ENCODE assay signal across 12 cellular contexts in the genomic region with DNA sequence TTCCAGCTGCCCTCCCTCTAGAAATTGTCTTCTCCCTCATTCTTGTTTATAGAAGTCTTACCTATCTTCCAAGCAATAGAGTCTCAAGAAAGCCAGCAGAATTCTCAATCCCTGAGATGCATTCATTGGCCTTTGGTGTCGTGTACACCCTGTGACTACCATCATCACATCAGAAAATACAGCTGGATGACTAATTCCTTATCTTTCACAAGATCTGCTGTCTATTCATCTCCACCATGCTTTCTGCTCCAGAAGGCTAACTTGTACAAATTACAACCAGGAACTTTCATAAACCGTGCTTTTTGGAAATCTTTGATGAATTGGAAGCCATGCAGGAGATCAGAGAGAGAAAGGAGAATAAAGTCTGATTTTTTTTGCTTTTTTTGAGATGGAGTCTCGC.
A peak's percentile ranks its signal among the peaks of the same experiment; 100 is the strongest.
DNase-seq lines count a peak whose midpoint lies in the region; ATAC-seq and TF ChIP-seq lines count a peak whose summit lies in the region.
"Had no signal": no experiment of that assay in that cellular context is flagged by ENCODE, and none has a peak within 500 bp of the region (broad histone marks: within the 10 kb centered on the region; RNA-seq: fewer than 3 reads in every experiment).

No MANE protein-coding gene starts in this region.

- H3K9ac ChIP-seq in mammary epithelial cell (ENCODE audit: insufficient read depth, low read length), result no peak overlapping the region
- H3K9ac ChIP-seq: BLaER1 treated with 17β-estradiol and CSF1 and Interleukin-3, amounts not matched to agents 10 nM and 100 nM had no signal

- H4K20me1 ChIP-seq in mammary epithelial cell (ENCODE audit: insufficient read depth, low read length), result no peaks in the 10 kb centered on the region
- H4K20me1 ChIP-seq: BLaER1 treated with 17β-estradiol and CSF1 and Interleukin-3, amounts not matched to agents 10 nM and 100 nM had no signal

- in situ Hi-C loops in mammary epithelial cell (cut with MboI; ENCODE audit: low sequenced_read_pairs in 2 of 2), result no loop called here

- CTCF ChIA-PET in mammary epithelial cell (lab: Charles Lee; ENCODE audit: low non-redundant PET), result no interaction called here

- intact Hi-C loops in mammary epithelial cell (cut with micrococcal nuclease), result no loop called here
- intact Hi-C loops in left lung (cut with DNase I), result no loop called here

- H3K4me1 ChIP-seq in mammary epithelial cell (ENCODE audit: insufficient read depth, low read length), result peaks cover 13% of the 10 kb centered on the region
- H3K4me1 ChIP-seq in left lung, result no peaks in the 10 kb centered on the region
- H3K4me1 ChIP-seq: BLaER1 treated with 17β-estradiol and CSF1 and Interleukin-3, amounts not matched to agents 10 nM and 100 nM; HAP-1 had no signal

- H3K36me3 ChIP-seq in mammary epithelial cell (ENCODE audit: insufficient read depth, low read length) (no peaks in the 10 kb centered on the region), left lung (no peaks in the 10 kb centered on the region)
- H3K36me3 ChIP-seq: BLaER1 treated with 17β-estradiol and CSF1 and Interleukin-3, amounts not matched to agents 10 nM and 100 nM; HAP-1 had no signal

- no peak for ATAC-seq in left lung

- TF ChIP-seq CTCF in mammary epithelial cell (conservative IDR thresholded peaks at IDR 0.05 in 1 of 2, IDR thresholded peaks at IDR 0.05 in 1 of 2; ENCODE audit: extremely low read depth in 1 of 2, insufficient read depth in 1 of 2, low read depth in 1 of 2, low read length in 2 of 2) (no peak), left lung (IDR thresholded peaks at IDR 0.05) (no peak)

- H3K9me3 ChIP-seq in mammary epithelial cell (replicated peaks; ENCODE audit: insufficient read depth, low read length) (no peaks in the 10 kb centered on the region), left lung (peaks cover 0 to 4% of the 10 kb centered on the region in 2 donors)
- H3K9me3 ChIP-seq: BLaER1 treated with 17β-estradiol and CSF1 and Interleukin-3, amounts not matched to agents 10 nM and 100 nM; HAP-1 had no signal

- dilution Hi-C loops in mammary epithelial cell (cut with HindIII; ENCODE audit: low sequenced_read_pairs), result no loop called here

- DNase-seq in DMS 273 (lab: John Stamatoyannopoulos, UW; ENCODE audit: unreplicated experiment) (peak; percentile 16), DMS 273 treated with DMSO at 0.1 percent for 48 hours (lab: John Stamatoyannopoulos, UW) (no peak), COLO829 (ENCODE audit: low spot score) (peak; percentile 12), M059J (ENCODE audit: low read depth) (peak; percentile 32), mammary epithelial cell (peak; percentile 26), left lung (no peak), NCI-H526 treated with DMSO at 0.1 percent for 48 hours (lab: John Stamatoyannopoulos, UW) (no peak)
- no peak for DNase-seq in activated CD4-positive, CD25-positive, alpha-beta regulatory T cell treated with anti-CD3 and anti-CD28 coated beads, Interleukin-2, amount 50 U/mL, for 72 hours
- DNase-seq: CD4-positive, CD25-positive, alpha-beta regulatory T cell had no signal

- H3K4me2 ChIP-seq in mammary epithelial cell (ENCODE audit: insufficient read depth, low read depth, low read length), result no peak overlapping the region
- H3K4me2 ChIP-seq: BLaER1 treated with 17β-estradiol and CSF1 and Interleukin-3, amounts not matched to agents 10 nM and 100 nM had no signal

- 80% methylated on average over 2 of the region's 3 CpGs for WGBS in mammary epithelial cell (ENCODE audit: low coverage, missing lambda C conversion rate)

- no peak overlapping the region for H2AFZ ChIP-seq in mammary epithelial cell (ENCODE audit: low read depth, low read length)

- H3K4me3 ChIP-seq in mammary epithelial cell (replicated peaks in 1 of 3; ENCODE audit: insufficient read depth in 1 of 3, low read depth in 2 of 3, low read length in 3 of 3) (no peak overlapping the region), left lung (no peak overlapping the region)
- H3K4me3 ChIP-seq: BLaER1 treated with 17β-estradiol and CSF1 and Interleukin-3, amounts not matched to agents 10 nM and 100 nM; HAP-1 had no signal

- BruUV-seq in mammary epithelial cell (replicated peaks; lab: Mats Ljungman, UMichigan), result no TSS peak

- H3K27ac ChIP-seq in mammary epithelial cell (ENCODE audit: insufficient read depth, low read depth, low read length) (no peak overlapping the region), left lung (no peak overlapping the region)
- H3K27ac ChIP-seq: 22Rv1; BLaER1 treated with 17β-estradiol and CSF1 and Interleukin-3, amounts not matched to agents 10 nM and 100 nM had no signal

- no peaks in the 10 kb centered on the region for H3K79me2 ChIP-seq in mammary epithelial cell (ENCODE audit: insufficient read depth, low read length)

- H3K27me3 ChIP-seq in mammary epithelial cell (ENCODE audit: insufficient read depth, low read length), result no peaks in the 10 kb centered on the region
- no peaks in the 10 kb centered on the region for H3K27me3 ChIP-seq in left lung
- H3K27me3 ChIP-seq: BLaER1 treated with 17β-estradiol and CSF1 and Interleukin-3, amounts not matched to agents 10 nM and 100 nM had no signal

Comparison
In these comparisons a context has a peak if more than half of its experiments do, and no peak if none do; other contexts are left out.
1. DNase-seq: peak in DMS 273 (single experiment), COLO829 (single experiment), M059J (single experiment) and mammary epithelial cell (single experiment); none in DMS 273 treated with DMSO at 0.1 percent for 48 hours (single experiment), left lung (0 of 2), activated CD4-positive, CD25-positive, alpha-beta regulatory T cell treated with anti-CD3 and anti-CD28 coated beads, Interleukin-2, amount 50 U/mL, for 72 hours (single experiment) and NCI-H526 treated with DMSO at 0.1 percent for 48 hours (single experiment).